In the genomic region with DNA sequence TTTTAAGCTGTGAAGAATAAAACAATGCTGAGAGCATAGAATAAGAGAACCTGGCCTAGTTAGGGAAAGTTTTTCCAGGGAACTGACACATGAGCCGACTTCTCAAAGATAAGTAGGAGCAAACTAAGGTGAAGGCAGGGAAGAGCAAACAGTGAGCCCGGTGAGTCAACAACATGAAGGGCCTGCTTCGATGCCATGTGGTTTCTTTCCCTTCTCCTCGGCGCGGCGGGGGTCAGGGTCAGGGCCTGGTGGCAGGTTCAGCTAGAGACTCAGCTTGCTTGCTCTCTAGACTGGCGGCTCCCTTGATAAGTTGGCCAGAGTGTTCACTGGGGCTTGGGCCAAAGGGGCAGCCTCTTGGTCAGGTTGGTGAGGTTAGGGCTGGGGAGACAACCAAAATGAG, we compare ENCODE assay signal across 25 cellular contexts.
DNase-seq lines count a peak whose midpoint lies in the region; ATAC-seq, FAIRE-seq and TF ChIP-seq lines count a peak whose summit lies in the region.
"Had no signal": no experiment of that assay in that cellular context is flagged by ENCODE, and none has a peak within 500 bp of the region (broad histone marks: within the 10 kb centered on the region; RNA-seq: fewer than 3 reads in every experiment).

No MANE protein-coding gene starts in this region.

- DNase-seq in DMS53 (lab: John Stamatoyannopoulos, UW) (peak; percentile 92), NCI-H187 treated with DMSO at 0.1 percent for 48 hours (lab: John Stamatoyannopoulos, UW) (peak; percentile 3), bronchial epithelial cell (ENCODE audit: low read depth) (peak; percentile 49), progenitor cell of endocrine pancreas (ENCODE audit: low spot score, unreplicated experiment) (peak; percentile 25), H54 (ENCODE audit: insufficient read length, low spot score) (no peak), ovary (no peak)
- DNase-seq: activated CD4-positive, alpha-beta T cell treated with anti-CD3 and anti-CD28 coated beads for 1 hour; activated CD8-positive, alpha-beta memory T cell treated with anti-CD3 and anti-CD28 coated beads for 24 hours; activated T-cell treated with anti-CD3 and anti-CD28 coated beads, Interleukin-2, amount 50 U/mL, for 48 hours; effector CD8-positive, alpha-beta T cell; GDM1; kidney; mesendoderm; NCI-H2081; NCI-H69; posterior cingulate gyrus; stimulated activated naive CD4-positive, alpha-beta T cell; thyroid gland had no signal

- no peak for ATAC-seq in HG03565 (IDR thresholded peaks at IDR 0.05; ENCODE audit: unreplicated experiment)

- no peaks in the 10 kb centered on the region for H3K27me3 Mint-ChIP-seq in progenitor cell of endocrine pancreas
- H3K27me3 Mint-ChIP-seq: activated naive CD4-positive, alpha-beta T cell treated with anti-CD3 and anti-CD28 coated beads, Interleukin-2, amount 50 U/mL, for 24 hours; B cell had no signal

- intact Hi-C loops in ovary (cut with DNase I): no loop called here

- H3K4me1 Mint-ChIP-seq in progenitor cell of endocrine pancreas (ENCODE audit: low read depth): peaks cover 24% of the 10 kb centered on the region
- H3K4me1 Mint-ChIP-seq: activated naive CD4-positive, alpha-beta T cell treated with anti-CD3 and anti-CD28 coated beads, Interleukin-2, amount 50 U/mL, for 24 hours; nephron had no signal

- peaks cover 15% of the 10 kb centered on the region for H3K9me3 Mint-ChIP-seq in progenitor cell of endocrine pancreas (ENCODE audit: low read depth)
- H3K9me3 Mint-ChIP-seq: activated naive CD4-positive, alpha-beta T cell treated with anti-CD3 and anti-CD28 coated beads, Interleukin-2, amount 50 U/mL, for 24 hours had no signal

- H3K27me3 ChIP-seq in bronchial epithelial cell (ENCODE audit: control insufficient read depth, insufficient read depth, low read length): no peaks in the 10 kb centered on the region
- H3K27me3 ChIP-seq in ovary: no peaks in the 10 kb centered on the region
- H3K27me3 ChIP-seq: ascending aorta, esophagus muscularis mucosa, thyroid gland had no signal

- no peak overlapping the region for H3K4me3 ChIP-seq in bronchial epithelial cell (ENCODE audit: low read depth, low read length)
- H3K4me3 ChIP-seq in ovary: no peak overlapping the region
- H3K4me3 ChIP-seq: ascending aorta, esophagus muscularis mucosa, thyroid gland had no signal

- no peaks in the 10 kb centered on the region for H3K4me1 ChIP-seq in ovary (ENCODE audit: insufficient read depth)
- H3K4me1 ChIP-seq: ascending aorta, esophagus muscularis mucosa, thyroid gland had no signal

- H3K36me3 ChIP-seq in bronchial epithelial cell (ENCODE audit: control insufficient read depth, insufficient read depth, low read length) (no peaks in the 10 kb centered on the region), ovary (no peaks in the 10 kb centered on the region)
- H3K36me3 ChIP-seq: ascending aorta, esophagus muscularis mucosa, thyroid gland had no signal

- peaks cover 7% of the 10 kb centered on the region for H3K36me3 Mint-ChIP-seq in progenitor cell of endocrine pancreas (ENCODE audit: insufficient read depth)
- H3K36me3 Mint-ChIP-seq: activated naive CD4-positive, alpha-beta T cell treated with anti-CD3 and anti-CD28 coated beads, Interleukin-2, amount 50 U/mL, for 24 hours had no signal

- TF ChIP-seq POLR2A in H54 (IDR thresholded peaks at IDR 0.05; ENCODE audit: low read depth, low read length) (no peak), ovary (IDR thresholded peaks at IDR 0.05) (no peak)

- TF ChIP-seq EP300 in ovary (IDR thresholded peaks at IDR 0.05): no peak

- FAIRE-seq in bronchial epithelial cell (lab: Jason Lieb, UNC) (no peak), H54 (lab: Jason Lieb, UNC) (no peak)
- FAIRE-seq: D721Med, kidney had no signal

- H3K27ac Mint-ChIP-seq in progenitor cell of endocrine pancreas: peak overlapping the region; percentile 92
- H3K27ac Mint-ChIP-seq: activated naive CD4-positive, alpha-beta T cell treated with anti-CD3 and anti-CD28 coated beads, Interleukin-2, amount 50 U/mL, for 24 hours; B cell; nephron had no signal

- no peak overlapping the region for H3K27ac ChIP-seq in ovary
- H3K27ac ChIP-seq: ascending aorta, esophagus muscularis mucosa, thyroid gland had no signal

- H3K9me3 ChIP-seq in ovary: no peaks in the 10 kb centered on the region
- H3K9me3 ChIP-seq: thyroid gland had no signal

- 66 to 71% (median 67%) methylated on average over 8 of the region's 8 CpGs for WGBS in ovary, 3 donors

- TF ChIP-seq CTCF in bronchial epithelial cell (IDR thresholded peaks at IDR 0.05; ENCODE audit: insufficient read depth, low read length, severe bottlenecking) (no peak), progenitor cell of endocrine pancreas (IDR thresholded peaks at IDR 0.05; ENCODE audit: unreplicated experiment) (no peak), ovary (IDR thresholded peaks at IDR 0.05) (no peak)

- no peak overlapping the region for H3K4me3 Mint-ChIP-seq in progenitor cell of endocrine pancreas (ENCODE audit: low read depth)
- H3K4me3 Mint-ChIP-seq: activated naive CD4-positive, alpha-beta T cell treated with anti-CD3 and anti-CD28 coated beads, Interleukin-2, amount 50 U/mL, for 24 hours; B cell; nephron had no signal

Comparison
In these comparisons a context has a peak if more than half of its experiments do, and no peak if none do; other contexts are left out.
1. DNase-seq: peak in DMS53 (single experiment), NCI-H187 treated with DMSO at 0.1 percent for 48 hours (single experiment), bronchial epithelial cell (single experiment) and progenitor cell of endocrine pancreas (single experiment); none in H54 (single experiment) and ovary (0 of 5).